In the genomic region with DNA sequence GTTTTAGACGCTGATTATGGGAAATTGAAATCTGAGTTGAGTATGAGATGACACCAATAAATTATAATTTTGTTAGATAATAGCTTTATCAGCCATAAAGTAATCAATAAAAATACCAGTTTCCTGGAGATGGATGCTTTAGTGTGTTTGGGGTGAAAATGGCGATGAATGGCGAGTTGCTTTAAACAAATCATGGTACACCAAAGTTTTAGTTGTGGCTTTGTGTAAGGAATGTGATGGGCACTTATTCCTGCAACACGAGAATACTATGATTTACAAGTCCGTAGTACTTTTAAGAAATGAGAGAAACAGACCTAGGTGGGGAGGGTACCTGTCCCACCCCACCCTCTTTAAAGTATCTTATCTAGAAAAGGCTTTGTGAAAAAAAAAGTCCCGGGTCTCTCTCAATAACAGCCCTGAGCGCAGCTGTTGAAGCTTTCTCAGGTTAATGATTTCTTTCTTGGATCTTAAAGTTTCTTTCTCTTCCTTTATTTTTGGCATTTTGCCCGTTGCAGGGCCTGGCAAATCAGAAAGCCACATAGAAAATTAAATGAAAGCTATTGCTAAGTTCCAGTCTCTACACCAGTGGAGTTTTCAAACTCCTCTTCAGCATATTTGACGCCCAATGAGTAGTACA, we compare ENCODE assay signal across 1 cellular context.
TF ChIP-seq lines count a peak whose summit lies in the region.

No MANE protein-coding gene starts in this region.

TF ChIP-seq in A549, 52 proteins besides CTCF, POLR2A, EP300 and RAD21 (continued from another document):
- 0 out of 2 replicates have a peak, but pooled peaks have one; percentile 16 for TF ChIP-seq RARB (CRISPR knock-in tag; IDR thresholded peaks at IDR 0.05)
- TF ChIP-seq, protein P1, sequence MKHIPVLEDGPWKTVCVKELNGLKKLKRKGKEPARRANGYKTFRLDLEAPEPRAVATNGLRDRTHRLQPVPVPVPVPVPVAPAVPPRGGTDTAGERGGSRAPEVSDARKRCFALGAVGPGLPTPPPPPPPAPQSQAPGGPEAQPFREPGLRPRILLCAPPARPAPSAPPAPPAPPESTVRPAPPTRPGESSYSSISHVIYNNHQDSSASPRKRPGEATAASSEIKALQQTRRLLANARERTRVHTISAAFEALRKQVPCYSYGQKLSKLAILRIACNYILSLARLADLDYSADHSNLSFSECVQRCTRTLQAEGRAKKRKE (CRISPR knock-in tag; IDR thresholded peaks at IDR 0.05; ENCODE audit: low read depth), result no peak
- TF ChIP-seq NPAS2 (CRISPR knock-in tag; IDR thresholded peaks at IDR 0.05; ENCODE audit: borderline replicate concordance), result no peak
- TF ChIP-seq BHLHE40 (IDR thresholded peaks at IDR 0.05; ENCODE audit: low read depth, low read length), result no peak
- peak in 1 of 2 experiments; percentile 3; a peak in 1 of 5 replicates for TF ChIP-seq JUN (IDR thresholded peaks at IDR 0.05)
